1 cellular context compared by ENCODE assay signal in genomic region chr7:50795253-50795652, GRCh38.
TF ChIP-seq lines count a peak whose summit lies in the region.

No MANE protein-coding gene starts in this region.

TF ChIP-seq in HepG2, 621 proteins besides CTCF, POLR2A, EP300 and RAD21:
- TF ChIP-seq ZNF576 (CRISPR knock-in tag; IDR thresholded peaks at IDR 0.05) (no peak), FLYWCH1 (CRISPR knock-in tag; IDR thresholded peaks at IDR 0.05) (no peak)
